18 cellular contexts compared by ENCODE assay signal in genomic region chr1:9606948-9607347, GRCh38. TPM values are rescaled to one million over a fixed set of nuclear protein-coding genes. Genes with fewer than 3 reads are reported as not detected.
DNase-seq lines count a peak whose midpoint lies in the region; ATAC-seq and TF ChIP-seq lines count a peak whose summit lies in the region.
"Had no signal": no experiment of that assay in that cellular context is flagged by ENCODE, and none has a peak within 500 bp of the region (broad histone marks: within the 10 kb centered on the region; RNA-seq: fewer than 3 reads in every experiment).

No MANE protein-coding gene starts in this region.

- no peak for TF ChIP-seq CTCF in adrenal gland (IDR thresholded peaks at IDR 0.05)
- no peak for TF ChIP-seq CTCF in neural crest cell (conservative IDR thresholded peaks at IDR 0.05)
- TF ChIP-seq CTCF in progenitor cell of endocrine pancreas (IDR thresholded peaks at IDR 0.05; ENCODE audit: unreplicated experiment) = no peak

- DNase-seq in C1 segment of cervical spinal cord (lab: John Stamatoyannopoulos, UW) (peak in 9 of 14 donors; percentile 24 to 75 (median 53)), adrenal gland (peak; percentile 75 to 86 (median 78)), left cardiac atrium (peak; percentile 37), neural crest cell (ENCODE audit: low read depth, low spot score) (no peak), progenitor cell of endocrine pancreas (ENCODE audit: low spot score, unreplicated experiment) (no peak), H4 (ENCODE audit: low spot score) (no peak)
- no peak for DNase-seq in activated CD4-positive, alpha-beta memory T cell treated with anti-CD3 and anti-CD28 coated beads for 36 hours
- no peak for DNase-seq in activated naive CD4-positive, alpha-beta T cell treated with Interleukin-2 at 50 U/mL for 16 hours
- DNase-seq: Caco-2, DMS153, H9, IMR-90, Karpas-422, NCI-H1105, NCI-H1694 treated with DMSO at 0.1 percent for 48 hours, NCI-H226, NCI-H524 treated with DMSO at 0.1 percent for 48 hours had no signal

- no peak for TF ChIP-seq POLR2A in adrenal gland (IDR thresholded peaks at IDR 0.05)

- H3K4me3 Mint-ChIP-seq in neural crest cell (no peak overlapping the region), progenitor cell of endocrine pancreas (ENCODE audit: low read depth) (no peak overlapping the region)
- no peak overlapping the region for H3K4me3 Mint-ChIP-seq in activated CD4-positive, alpha-beta memory T cell treated with anti-CD3 and anti-CD28 coated beads for 36 hours
- H3K4me3 Mint-ChIP-seq: H9 had no signal

- intact Hi-C loops in adrenal gland (cut with DNase I) (no loop called here), left cardiac atrium (cut with DNase I) (no loop called here)
- intact Hi-C loops in activated CD4-positive, alpha-beta memory T cell treated with anti-CD3 and anti-CD28 coated beads for 36 hours (cut with micrococcal nuclease) = no loop called here

- peak overlapping the region in 2 of 5 donors; percentile 22 to 56 for H3K27ac ChIP-seq in adrenal gland
- H3K27ac ChIP-seq: A549 had no signal

- H3K27ac Mint-ChIP-seq in neural crest cell (ENCODE audit: unreplicated experiment) (peak overlapping the region; percentile 17), progenitor cell of endocrine pancreas (no peak overlapping the region)
- H3K27ac Mint-ChIP-seq in activated CD4-positive, alpha-beta memory T cell treated with anti-CD3 and anti-CD28 coated beads for 36 hours = no peak overlapping the region

- H3K4me1 Mint-ChIP-seq in neural crest cell (no peaks in the 10 kb centered on the region), progenitor cell of endocrine pancreas (ENCODE audit: low read depth) (no peaks in the 10 kb centered on the region)
- H3K4me1 Mint-ChIP-seq in activated CD4-positive, alpha-beta memory T cell treated with anti-CD3 and anti-CD28 coated beads for 36 hours (ENCODE audit: low read depth) = no peaks in the 10 kb centered on the region
- H3K4me1 Mint-ChIP-seq: H9 had no signal

- 38 to 55% (median 45%) methylated on average over 8 to 10 of the region's 10 CpGs for WGBS in adrenal gland, 4 donors

- CTCF ChIA-PET in activated CD4-positive, alpha-beta memory T cell treated with anti-CD3 and anti-CD28 coated beads for 36 hours (lab: Charles Lee) = no interaction called here

- H3K36me3 ChIP-seq in adrenal gland (replicated peaks in 1 of 2) = peaks cover 0 to 13% of the 10 kb centered on the region in 2 donors

- peak; percentile 68 to 73 for ATAC-seq in left cardiac atrium
- ATAC-seq: A549 had no signal

- no peak overlapping the region for H3K4me3 ChIP-seq in adrenal gland
- H3K4me3 ChIP-seq: A549 had no signal

- peaks cover 0 to 11% of the 10 kb centered on the region in 2 donors for H3K4me1 ChIP-seq in adrenal gland (replicated peaks in 1 of 2)
- H3K4me1 ChIP-seq: A549, Caco-2 had no signal

- no peaks in the 10 kb centered on the region for H3K27me3 ChIP-seq in adrenal gland

- no peaks in the 10 kb centered on the region for H3K9me3 Mint-ChIP-seq in neural crest cell
- no peaks in the 10 kb centered on the region for H3K9me3 Mint-ChIP-seq in progenitor cell of endocrine pancreas (ENCODE audit: low read depth)
- H3K9me3 Mint-ChIP-seq in activated CD4-positive, alpha-beta memory T cell treated with anti-CD3 and anti-CD28 coated beads for 36 hours = no peaks in the 10 kb centered on the region
- H3K9me3 Mint-ChIP-seq: H9 had no signal

- POLR2A ChIA-PET in activated CD4-positive, alpha-beta memory T cell treated with anti-CD3 and anti-CD28 coated beads for 36 hours (lab: Charles Lee) = no interaction called here

- no peaks in the 10 kb centered on the region for H3K9me3 ChIP-seq in adrenal gland (replicated peaks in 1 of 3)
- H3K9me3 ChIP-seq: A549, Caco-2 had no signal

- H3K36me3 Mint-ChIP-seq in neural crest cell (ENCODE audit: low read depth) (no peaks in the 10 kb centered on the region), progenitor cell of endocrine pancreas (ENCODE audit: insufficient read depth) (peaks cover 6% of the 10 kb centered on the region)
- H3K36me3 Mint-ChIP-seq in activated CD4-positive, alpha-beta memory T cell treated with anti-CD3 and anti-CD28 coated beads for 36 hours = peaks cover 2% of the 10 kb centered on the region

- H3K27me3 Mint-ChIP-seq in neural crest cell (ENCODE audit: low read depth) (no peaks in the 10 kb centered on the region), progenitor cell of endocrine pancreas (no peaks in the 10 kb centered on the region)
- H3K27me3 Mint-ChIP-seq in activated CD4-positive, alpha-beta memory T cell treated with anti-CD3 and anti-CD28 coated beads for 36 hours = no peaks in the 10 kb centered on the region

RNA-seq across cellular contexts. Expression of gene TMEM201, which starts 18.2 kb away (rescaled TPM):
- total RNA-seq in adrenal gland = 10 to 100 TPM in 5 of 8 donors, 1 to 10 TPM in 3; 5.2 to 12.6 (median 10.3) TPM
- 10 to 100 TPM in 1 of 3 donors, 1 to 10 TPM in 2; 2.1 to 11.2 (median 6.5) TPM for polyA plus RNA-seq in adrenal gland
- 10 to 100 TPM; 18.5 to 21.2 TPM for total RNA-seq in left cardiac atrium
- 40.7 and 41.4 TPM in 2 replicates for total RNA-seq in neural crest cell
- total RNA-seq in progenitor cell of endocrine pancreas = 24.5 and 24.6 TPM in 2 replicates
- 10 to 100 TPM; 12.2 to 14.0 TPM for total RNA-seq in activated CD4-positive, alpha-beta memory T cell treated with anti-CD3 and anti-CD28 coated beads for 36 hours
- total RNA-seq in H4 (2014; rRNA removed; shearing (Covaris generic)) = 3.9 and 5.0 TPM in 2 replicates

RNA-seq across cellular contexts. Expression of gene PIK3CD, which starts 44.6 kb away (rescaled TPM):
- total RNA-seq in adrenal gland = 10 to 100 TPM in 4 of 8 donors, 1 to 10 TPM in 4; 3.9 to 16.4 (median 10.6) TPM
- polyA plus RNA-seq in adrenal gland = 1 to 10 TPM; 1.8 to 9.3 (median 2.9) TPM
- total RNA-seq in left cardiac atrium = 1 to 10 TPM; 4.4 to 7.4 TPM
- 1.2 and 1.9 TPM in 2 replicates for total RNA-seq in neural crest cell
- total RNA-seq in progenitor cell of endocrine pancreas = 13.7 and 15.7 TPM in 2 replicates
- total RNA-seq in activated CD4-positive, alpha-beta memory T cell treated with anti-CD3 and anti-CD28 coated beads for 36 hours = 100 to 1,000 TPM; 129 to 138 TPM
- 2.3 and 3.1 TPM in 2 replicates for total RNA-seq in H4 (2014; rRNA removed; shearing (Covaris generic))

Comparison
In these comparisons a context has a peak if more than half of its experiments do, and no peak if none do; other contexts are left out.
1. DNase-seq: peak in C1 segment of cervical spinal cord (9 of 14), adrenal gland (7 of 7) and left cardiac atrium (single experiment); none in neural crest cell (single experiment), progenitor cell of endocrine pancreas (single experiment), activated CD4-positive, alpha-beta memory T cell treated with anti-CD3 and anti-CD28 coated beads for 36 hours (single experiment), activated naive CD4-positive, alpha-beta T cell treated with Interleukin-2 at 50 U/mL for 16 hours (single experiment) and H4 (single experiment).